ENCODE assay signal across 16 cellular contexts in the genomic region with DNA sequence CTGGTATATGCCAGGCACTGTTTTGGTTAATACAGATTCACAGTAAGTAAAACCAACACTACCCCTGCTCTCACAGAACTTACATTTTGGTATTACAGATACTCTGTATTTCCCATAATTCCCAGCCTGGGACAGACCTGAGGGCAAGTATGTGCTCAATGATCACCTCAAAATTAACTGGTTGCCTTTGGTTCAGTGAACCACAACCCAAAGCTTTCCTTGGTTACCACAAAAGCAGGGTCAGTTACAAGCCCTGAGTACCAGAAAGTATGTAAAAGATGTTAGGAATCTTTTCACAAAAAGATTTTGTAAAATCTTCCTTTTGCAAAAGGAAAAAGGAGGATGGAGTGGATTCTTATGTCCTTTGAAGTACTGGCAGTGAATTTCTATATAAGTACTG.
DNase-seq lines count a peak whose midpoint lies in the region; ATAC-seq lines count a peak whose summit lies in the region.
"Had no signal": no experiment of that assay in that cellular context is flagged by ENCODE, and none has a peak within 500 bp of the region (broad histone marks: within the 10 kb centered on the region; RNA-seq: fewer than 3 reads in every experiment).

No MANE protein-coding gene starts in this region.

- DNase-seq in adipocyte (ENCODE audit: low read depth) (peak; percentile 19), astrocyte of the hippocampus (ENCODE audit: low read depth, low spot score) (peak; percentile 61), renal cortical epithelial cell (ENCODE audit: low read depth) (peak; percentile 51), nucleus accumbens (lab: John Stamatoyannopoulos, UW) (no peak)
- DNase-seq in stimulated activated CD4-positive, alpha-beta T cell treated with anti-CD3 and anti-CD28 coated beads, Interleukin-1b, Interleukin-23, amount 100 ng/mL, for 48 hours = no peak
- DNase-seq: C1 segment of cervical spinal cord; Caco-2; CD8-positive, alpha-beta T cell; DMS153; DND-41; GDM1; GOT3; HFFc6 had no signal

- no peaks in the 10 kb centered on the region for H3K4me1 ChIP-seq in adipocyte (ENCODE audit: control insufficient read depth, insufficient read depth, low read length)
- H3K4me1 ChIP-seq: Caco-2 had no signal

- no peak overlapping the region for H3K9ac ChIP-seq in adipocyte (ENCODE audit: low read length)

- H3K36me3 ChIP-seq in adipocyte (ENCODE audit: control insufficient read depth, insufficient read depth, low read length, severe bottlenecking) = no peaks in the 10 kb centered on the region
- H3K36me3 ChIP-seq: HAP-1 had no signal

- ATAC-seq in HG02763 (IDR thresholded peaks at IDR 0.05; ENCODE audit: unreplicated experiment) = no peak
- ATAC-seq: CD8-positive, alpha-beta T cell had no signal

- H3K9me3 ChIP-seq in adipocyte (ENCODE audit: control insufficient read depth, low read length) = no peaks in the 10 kb centered on the region
- H3K9me3 ChIP-seq: Caco-2, HAP-1 had no signal

- H3K4me3 ChIP-seq in adipocyte (ENCODE audit: low read length) = no peak overlapping the region
- H3K4me3 ChIP-seq: GM12878, HAP-1 had no signal

- no peaks in the 10 kb centered on the region for H3K27me3 ChIP-seq in adipocyte (replicated peaks; ENCODE audit: control insufficient read depth, insufficient read depth, low read length)

Comparison
In these comparisons a context has a peak if more than half of its experiments do, and no peak if none do; other contexts are left out.
1. DNase-seq: peak in adipocyte (single experiment), astrocyte of the hippocampus (single experiment) and renal cortical epithelial cell (single experiment); none in nucleus accumbens (0 of 56) and stimulated activated CD4-positive, alpha-beta T cell treated with anti-CD3 and anti-CD28 coated beads, Interleukin-1b, Interleukin-23, amount 100 ng/mL, for 48 hours (single experiment).